8 cellular contexts compared by ENCODE assay signal in the genomic region with DNA sequence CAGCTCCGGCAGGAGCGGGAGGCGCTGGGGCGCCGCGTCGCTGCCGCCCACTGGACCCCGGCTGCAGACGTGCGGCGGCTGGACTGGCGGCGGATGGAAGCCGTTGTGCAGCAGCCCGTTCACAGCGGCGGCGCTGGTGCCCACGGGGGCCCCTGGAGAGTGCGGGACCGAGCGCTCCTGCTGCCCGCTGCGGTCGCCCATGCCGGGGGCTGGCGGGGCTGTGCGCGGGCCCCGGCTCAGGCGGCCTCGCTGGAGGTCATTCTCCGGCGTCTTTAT. TPM values are rescaled to one million over a fixed set of nuclear protein-coding genes. Genes with fewer than 3 reads are reported as not detected.
A peak's percentile ranks its signal among the peaks of the same experiment; 100 is the strongest.
DNase-seq lines count a peak whose midpoint lies in the region; ATAC-seq and TF ChIP-seq lines count a peak whose summit lies in the region.

No MANE protein-coding gene starts in this region.

- DNase-seq in astrocyte of the cerebellum (ENCODE audit: low read depth) (no peak), lower leg skin (ENCODE audit: low spot score in 2 of 2) (no peak), HuH-7.5 (ENCODE audit: low spot score) (no peak)
- no peak for DNase-seq in stimulated activated CD4-positive, alpha-beta T cell treated with anti-CD3 and anti-CD28 coated beads, Interleukin-15, amount 100 ng/mL, for 24 hours

- H3K27me3 ChIP-seq in BLaER1 treated with 17β-estradiol and CSF1 and Interleukin-3, amounts not matched to agents 10 nM and 100 nM: no peaks in the 10 kb centered on the region
- no peaks in the 10 kb centered on the region for H3K27me3 ChIP-seq in thymus (ENCODE audit: control insufficient read depth, insufficient read depth)

- TF ChIP-seq POLR2A in lower leg skin (IDR thresholded peaks at IDR 0.05): no peak

- peak overlapping the region; percentile 72 to 91 (median 88) for H3K9ac ChIP-seq in BLaER1 treated with 17β-estradiol and CSF1 and Interleukin-3, amounts not matched to agents 10 nM and 100 nM

- peaks cover 0 to 5% (median 0%) of the 10 kb centered on the region in 11 experiments; a peak in 1 of 22 replicates for H3K9me3 ChIP-seq in BLaER1 treated with 17β-estradiol and CSF1 and Interleukin-3, amounts not matched to agents 10 nM and 100 nM (replicated peaks in 1 of 11)
- H3K9me3 ChIP-seq in thymus (ENCODE audit: control insufficient read depth): no peaks in the 10 kb centered on the region

- 0% methylated on average over 2 of the region's 35 CpGs; no CpG with 5 or more reads in 1 of the 2 donors for WGBS in lower leg skin, 2 donors
- under 1% methylated on average over 35 of the region's 35 CpGs for WGBS in thymus

- peak overlapping the region; percentile 73 to 93 (median 89) for H3K4me2 ChIP-seq in BLaER1 treated with 17β-estradiol and CSF1 and Interleukin-3, amounts not matched to agents 10 nM and 100 nM

- peaks cover 0 to 4% (median 0%) of the 10 kb centered on the region in 11 experiments; a peak in 4 of 22 replicates for H3K36me3 ChIP-seq in BLaER1 treated with 17β-estradiol and CSF1 and Interleukin-3, amounts not matched to agents 10 nM and 100 nM
- H3K36me3 ChIP-seq in thymus (ENCODE audit: control insufficient read depth, insufficient read depth): no peaks in the 10 kb centered on the region

- intact Hi-C loops in lower leg skin (cut with DNase I; ENCODE audit: low total_unique reads): no loop called here

- peak overlapping the region; percentile 79 to 95 (median 89) for H3K4me3 ChIP-seq in BLaER1 treated with 17β-estradiol and CSF1 and Interleukin-3, amounts not matched to agents 10 nM and 100 nM
- H3K4me3 ChIP-seq in astrocyte of the cerebellum (ENCODE audit: low read depth, low read length): peak overlapping the region; percentile 77
- peak overlapping the region; percentile 54 for H3K4me3 ChIP-seq in lower leg skin (ENCODE audit: low read depth, poor library complexity, severe bottlenecking)
- peak overlapping the region; percentile 75 for H3K4me3 ChIP-seq in thymus (ENCODE audit: low read length)

- in situ Hi-C loops in astrocyte of the cerebellum (cut with HindIII; ENCODE audit: low sequenced_read_pairs): loop anchor here (5.0 kb wide), 1 partner anchor 33 kb away; no protein-coding TSS in a partner anchor

- H4K20me1 ChIP-seq in BLaER1 treated with 17β-estradiol and CSF1 and Interleukin-3, amounts not matched to agents 10 nM and 100 nM: peaks cover 0 to 12% (median 0%) of the 10 kb centered on the region in 11 experiments; a peak in 4 of 22 replicates

- ATAC-seq in GM19395 (IDR thresholded peaks at IDR 0.05; ENCODE audit: unreplicated experiment): peak; percentile 36
- peak; percentile 39 for ATAC-seq in HG03439 (IDR thresholded peaks at IDR 0.05; ENCODE audit: unreplicated experiment)

- H3K27ac ChIP-seq in BLaER1 treated with 17β-estradiol and CSF1 and Interleukin-3, amounts not matched to agents 10 nM and 100 nM: peak overlapping the region; percentile 1 to 92 (median 86); a peak in 21 of 22 replicates
- peak overlapping the region; percentile 66 for H3K27ac ChIP-seq in thymus (ENCODE audit: low read depth)

- peaks cover 23 to 31% (median 24%) of the 10 kb centered on the region in 10 experiments for H3K4me1 ChIP-seq in BLaER1 treated with 17β-estradiol and CSF1 and Interleukin-3, amounts not matched to agents 10 nM and 100 nM
- H3K4me1 ChIP-seq in thymus (ENCODE audit: control insufficient read depth, insufficient read depth, low read length): no peaks in the 10 kb centered on the region

- TF ChIP-seq CTCF in astrocyte of the cerebellum (IDR thresholded peaks at IDR 0.05; ENCODE audit: low read depth, low read length, missing control alignments): no peak
- no peak for TF ChIP-seq CTCF in lower leg skin (IDR thresholded peaks at IDR 0.05)

RNA-seq across cellular contexts. Expression of gene PANK1, which starts 0.4 kb away (rescaled TPM):
- total RNA-seq in lower leg skin: 10 to 100 TPM; 10.8 to 36.3 (median 30.2) TPM
- polyA plus RNA-seq in thymus: 3.7 TPM

RNA-seq across cellular contexts. Expression of gene KIF20B, which starts 56.8 kb away (rescaled TPM):
- total RNA-seq in lower leg skin: 1 to 10 TPM; 3.2 to 6.2 (median 5.7) TPM
- 4.4 TPM for polyA plus RNA-seq in thymus
